ENCODE assay signal across 25 cellular contexts in the genomic region with DNA sequence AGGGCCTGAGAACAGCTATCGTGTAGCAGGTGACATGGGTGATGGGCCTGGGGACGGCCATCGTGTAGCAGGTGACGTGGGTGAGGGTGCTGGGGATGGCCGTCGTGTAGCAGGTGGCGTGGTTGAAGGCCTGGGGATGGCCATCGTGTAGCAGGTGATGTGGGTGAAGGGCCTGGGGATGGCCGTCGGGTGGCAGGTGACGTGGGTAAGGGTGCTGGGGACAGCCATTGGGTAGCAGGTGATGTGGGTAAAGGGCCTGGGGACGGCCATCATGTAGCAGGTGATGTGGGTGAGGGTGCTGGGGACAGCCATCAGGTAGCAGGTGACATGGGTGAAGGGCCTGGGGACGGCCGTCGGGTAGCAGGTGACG. TPM values are rescaled to one million over a fixed set of nuclear protein-coding genes. Genes with fewer than 3 reads are reported as not detected.
"Had no signal": no experiment of that assay in that cellular context is flagged by ENCODE, and none has a peak within 500 bp of the region (broad histone marks: within the 10 kb centered on the region; RNA-seq: fewer than 3 reads in every experiment).

No MANE protein-coding gene starts in this region.

- ATAC-seq: activated T-cell treated with anti-CD3 and anti-CD28 coated beads, Interleukin-2, amount 50 U/mL, for 4 hours; stimulated activated effector memory CD8-positive, alpha-beta T cell treated with anti-CD3 and anti-CD28 coated beads, Interleukin-12 subunit alpha, Interleukin-12 subunit beta, amount 100 ng/mL, for 72 hours; stimulated activated naive CD8-positive, alpha-beta T cell treated with anti-CD3 and anti-CD28 coated beads, Interleukin-15, amount 100 ng/mL, for 72 hours had no signal

- H3K9ac ChIP-seq: parathyroid adenoma had no signal

- H3K9me3 Mint-ChIP-seq: activated naive CD8-positive, alpha-beta T cell treated with anti-CD3 and anti-CD28 coated beads for 36 hours; activated T-cell treated with anti-CD3 and anti-CD28 coated beads, Interleukin-2, amount 50 U/mL, for 4 hours; activated T-helper 2 cell treated with anti-CD3 and anti-CD28 coated beads, Interferon-gamma antibody, Interleukin-2, Interleukin-4, amounts not matched to agents 10 μg/mL and 5 μg/mL and 100 μg/mL, durations not matched to agents 14 hours and 24 hours and 36 hours; memory B cell; stimulated activated effector memory CD8-positive, alpha-beta T cell treated with anti-CD3 and anti-CD28 coated beads, Interleukin-12 subunit alpha, Interleukin-12 subunit beta, amount 100 ng/mL, for 72 hours; stimulated activated naive CD8-positive, alpha-beta T cell treated with anti-CD3 and anti-CD28 coated beads, Interleukin-15, amount 100 ng/mL, for 72 hours had no signal

- H3K4me3 ChIP-seq: heart left ventricle, skin epidermis, tibial artery had no signal

- FAIRE-seq: bronchial epithelial cell had no signal

- H3K9me3 ChIP-seq: heart left ventricle, tibial artery had no signal

- H3K27ac Mint-ChIP-seq: activated naive CD8-positive, alpha-beta T cell treated with anti-CD3 and anti-CD28 coated beads for 36 hours; activated T-helper 2 cell treated with anti-CD3 and anti-CD28 coated beads, Interferon-gamma antibody, Interleukin-2, Interleukin-4, amounts not matched to agents 10 μg/mL and 5 μg/mL and 100 μg/mL, durations not matched to agents 14 hours and 24 hours and 36 hours; memory B cell; nephron progenitor cell; stimulated activated effector memory CD8-positive, alpha-beta T cell treated with anti-CD3 and anti-CD28 coated beads, Interleukin-12 subunit alpha, Interleukin-12 subunit beta, amount 100 ng/mL, for 72 hours; stimulated activated naive CD8-positive, alpha-beta T cell treated with anti-CD3 and anti-CD28 coated beads, Interleukin-15, amount 100 ng/mL, for 72 hours had no signal

- H3K36me3 Mint-ChIP-seq: activated naive CD8-positive, alpha-beta T cell treated with anti-CD3 and anti-CD28 coated beads for 36 hours; memory B cell; stimulated activated effector memory CD8-positive, alpha-beta T cell treated with anti-CD3 and anti-CD28 coated beads, Interleukin-12 subunit alpha, Interleukin-12 subunit beta, amount 100 ng/mL, for 72 hours had no signal

- H2AFZ ChIP-seq: parathyroid adenoma had no signal

- DNase-seq: activated CD4-positive, alpha-beta T cell treated with anti-CD3 and anti-CD28 coated beads for 4 hours; activated CD4-positive, alpha-beta T cell treated with anti-CD3 and anti-CD28 coated beads, Interleukin-2, amount 50 U/mL, for 48 hours; activated CD4-positive, CD25-positive, alpha-beta regulatory T cell; activated CD8-positive, alpha-beta memory T cell treated with anti-CD3 and anti-CD28 coated beads, Interleukin-2, amount 50 U/mL, for 48 hours; activated naive CD8-positive, alpha-beta T cell treated with anti-CD3 and anti-CD28 coated beads for 36 hours; activated T-cell treated with anti-CD3 and anti-CD28 coated beads, Interleukin-2, amount 50 U/mL, for 4 hours; cortex of kidney; islet precursor cell; left cardiac atrium; nephron progenitor cell; stimulated activated CD4-positive, alpha-beta T cell treated with anti-CD3 and anti-CD28 coated beads, Interleukin-2, amount 100 ng/mL, for 24 hours; stimulated activated naive CD8-positive, alpha-beta T cell treated with anti-CD3 and anti-CD28 coated beads, Interleukin-15, amount 100 ng/mL, for 72 hours had no signal

- H3K36me3 ChIP-seq: heart left ventricle, tibial artery had no signal

- H3K79me2 ChIP-seq: parathyroid adenoma had no signal

- H3K4me3 Mint-ChIP-seq: activated naive CD8-positive, alpha-beta T cell treated with anti-CD3 and anti-CD28 coated beads for 36 hours; activated T-cell treated with anti-CD3 and anti-CD28 coated beads, Interleukin-2, amount 50 U/mL, for 4 hours; memory B cell; nephron progenitor cell; stimulated activated effector memory CD8-positive, alpha-beta T cell treated with anti-CD3 and anti-CD28 coated beads, Interleukin-12 subunit alpha, Interleukin-12 subunit beta, amount 100 ng/mL, for 72 hours; stimulated activated naive CD8-positive, alpha-beta T cell treated with anti-CD3 and anti-CD28 coated beads, Interleukin-15, amount 100 ng/mL, for 72 hours had no signal

- H3K27ac ChIP-seq: heart left ventricle, parathyroid adenoma, skin epidermis, tibial artery had no signal

RNA-seq across cellular contexts. Expression of a gene that starts 15.5 kb away (rescaled TPM):
- total RNA-seq: activated CD8-positive, alpha-beta memory T cell treated with anti-CD3 and anti-CD28 coated beads for 36 hours; activated naive CD8-positive, alpha-beta T cell treated with anti-CD3 and anti-CD28 coated beads for 36 hours; activated T-helper 2 cell treated with anti-CD3 and anti-CD28 coated beads, Interferon-gamma antibody, Interleukin-2, Interleukin-4, amounts not matched to agents 10 μg/mL and 5 μg/mL and 100 μg/mL, durations not matched to agents 14 hours and 24 hours and 36 hours; bronchial epithelial cell; epithelial cell of proximal tubule; fibroblast of villous mesenchyme; pulmonary artery endothelial cell had no signal

RNA-seq across cellular contexts. Expression of a gene that starts 30.9 kb away (rescaled TPM):
- total RNA-seq: activated CD8-positive, alpha-beta memory T cell treated with anti-CD3 and anti-CD28 coated beads for 36 hours; activated naive CD8-positive, alpha-beta T cell treated with anti-CD3 and anti-CD28 coated beads for 36 hours; activated T-helper 2 cell treated with anti-CD3 and anti-CD28 coated beads, Interferon-gamma antibody, Interleukin-2, Interleukin-4, amounts not matched to agents 10 μg/mL and 5 μg/mL and 100 μg/mL, durations not matched to agents 14 hours and 24 hours and 36 hours; bronchial epithelial cell; epithelial cell of proximal tubule; fibroblast of villous mesenchyme; pulmonary artery endothelial cell had no signal

RNA-seq across cellular contexts. Expression of a gene that starts 41.4 kb away (rescaled TPM):
- total RNA-seq: activated CD8-positive, alpha-beta memory T cell treated with anti-CD3 and anti-CD28 coated beads for 36 hours; activated naive CD8-positive, alpha-beta T cell treated with anti-CD3 and anti-CD28 coated beads for 36 hours; activated T-helper 2 cell treated with anti-CD3 and anti-CD28 coated beads, Interferon-gamma antibody, Interleukin-2, Interleukin-4, amounts not matched to agents 10 μg/mL and 5 μg/mL and 100 μg/mL, durations not matched to agents 14 hours and 24 hours and 36 hours; bronchial epithelial cell; epithelial cell of proximal tubule; fibroblast of villous mesenchyme; pulmonary artery endothelial cell had no signal

RNA-seq across cellular contexts. Expression of a gene that starts 46.3 kb away (rescaled TPM):
- total RNA-seq: activated CD8-positive, alpha-beta memory T cell treated with anti-CD3 and anti-CD28 coated beads for 36 hours; activated naive CD8-positive, alpha-beta T cell treated with anti-CD3 and anti-CD28 coated beads for 36 hours; activated T-cell treated with anti-CD3 and anti-CD28 coated beads, Interleukin-2, amount 50 U/mL, for 4 hours; activated T-helper 2 cell treated with anti-CD3 and anti-CD28 coated beads, Interferon-gamma antibody, Interleukin-2, Interleukin-4, amounts not matched to agents 10 μg/mL and 5 μg/mL and 100 μg/mL, durations not matched to agents 14 hours and 24 hours and 36 hours; bronchial epithelial cell; epithelial cell of proximal tubule; fibroblast of villous mesenchyme; heart left ventricle; pulmonary artery endothelial cell; urinary bladder had no signal
- polyA plus RNA-seq: heart left ventricle had no signal
